In genomic region chr6:110934499-110934898, GRCh38 we compare ENCODE assay signal across 22 cellular contexts.
"Had no signal": no experiment of that assay in that cellular context is flagged by ENCODE, and none has a peak within 500 bp of the region (broad histone marks: within the 10 kb centered on the region; RNA-seq: fewer than 3 reads in every experiment).

No MANE protein-coding gene starts in this region.

- H3K4me3 ChIP-seq: dorsolateral prefrontal cortex, lung, prostate gland, right atrium auricular region, thoracic aorta, transverse colon, upper lobe of right lung, uterus had no signal

- H3K27me3 ChIP-seq: dorsolateral prefrontal cortex, right atrium auricular region, transverse colon, upper lobe of right lung, uterus had no signal

- H3K27ac ChIP-seq: dorsolateral prefrontal cortex, prostate gland, right atrium auricular region, thoracic aorta, transverse colon, upper lobe of right lung, uterus had no signal

- DNase-seq: cortex of kidney; dorsolateral prefrontal cortex; effector CD4-positive, alpha-beta T cell; head of caudate nucleus; naive thymus-derived CD8-positive, alpha-beta T cell; nephron progenitor cell; nucleus accumbens; stimulated activated CD4-positive, alpha-beta T cell treated with anti-CD3 and anti-CD28 coated beads, Interleukin-2, amount 100 ng/mL, for 24 hours; stimulated activated CD4-positive, alpha-beta T cell treated with anti-CD3 and anti-CD28 coated beads, Interleukin-4, amount 100 ng/mL, for 24 hours; transverse colon; upper lobe of right lung; uterus had no signal

- H3K9me3 Mint-ChIP-seq: memory B cell; mesothelial cell of epicardium; naive thymus-derived CD8-positive, alpha-beta T cell; nephron progenitor cell; stimulated activated effector memory CD8-positive, alpha-beta T cell treated with anti-CD3 and anti-CD28 coated beads, Interleukin-12 subunit alpha, Interleukin-12 subunit beta, amount 100 ng/mL, for 72 hours; stimulated activated naive CD8-positive, alpha-beta T cell treated with anti-CD3 and anti-CD28 coated beads, Interleukin-15, Interleukin-2, amounts not matched to agents 100 ng/mL and 50 ng/mL, for 24 hours had no signal

- H3K4me1 Mint-ChIP-seq: mesothelial cell of epicardium, nephron progenitor cell had no signal

- H3K36me3 Mint-ChIP-seq: memory B cell; mesothelial cell of epicardium; naive thymus-derived CD8-positive, alpha-beta T cell; stimulated activated effector memory CD8-positive, alpha-beta T cell treated with anti-CD3 and anti-CD28 coated beads, Interleukin-12 subunit alpha, Interleukin-12 subunit beta, amount 100 ng/mL, for 72 hours had no signal

- H3K4me1 ChIP-seq: prostate gland, right atrium auricular region, transverse colon, upper lobe of right lung, uterus had no signal

- H3K4me3 Mint-ChIP-seq: memory B cell; mesothelial cell of epicardium; naive thymus-derived CD8-positive, alpha-beta T cell; nephron progenitor cell; stimulated activated effector memory CD8-positive, alpha-beta T cell treated with anti-CD3 and anti-CD28 coated beads, Interleukin-12 subunit alpha, Interleukin-12 subunit beta, amount 100 ng/mL, for 72 hours; stimulated activated naive CD8-positive, alpha-beta T cell treated with anti-CD3 and anti-CD28 coated beads, Interleukin-15, Interleukin-2, amounts not matched to agents 100 ng/mL and 50 ng/mL, for 24 hours had no signal

- H3K9me3 ChIP-seq: prostate gland, right atrium auricular region, thoracic aorta, transverse colon, upper lobe of right lung, uterus had no signal

- H3K27me3 Mint-ChIP-seq: memory B cell; naive thymus-derived CD8-positive, alpha-beta T cell; stimulated activated naive CD8-positive, alpha-beta T cell treated with anti-CD3 and anti-CD28 coated beads, Interleukin-15, Interleukin-2, amounts not matched to agents 100 ng/mL and 50 ng/mL, for 24 hours had no signal

- ATAC-seq: left lobe of liver; naive thymus-derived CD8-positive, alpha-beta T cell; sciatic nerve; stimulated activated effector memory CD8-positive, alpha-beta T cell treated with anti-CD3 and anti-CD28 coated beads, Interleukin-12 subunit alpha, Interleukin-12 subunit beta, amount 100 ng/mL, for 72 hours; upper lobe of right lung had no signal

- H3K27ac Mint-ChIP-seq: memory B cell; mesothelial cell of epicardium; naive thymus-derived CD8-positive, alpha-beta T cell; nephron progenitor cell; stimulated activated effector memory CD8-positive, alpha-beta T cell treated with anti-CD3 and anti-CD28 coated beads, Interleukin-12 subunit alpha, Interleukin-12 subunit beta, amount 100 ng/mL, for 72 hours; stimulated activated naive CD8-positive, alpha-beta T cell treated with anti-CD3 and anti-CD28 coated beads, Interleukin-15, Interleukin-2, amounts not matched to agents 100 ng/mL and 50 ng/mL, for 24 hours had no signal

- H3K36me3 ChIP-seq: prostate gland, right atrium auricular region, thoracic aorta, transverse colon, upper lobe of right lung, uterus had no signal
